24 cellular contexts compared by ENCODE assay signal in genomic region chr3:9139366-9139765, GRCh38.
"Had no signal": no experiment of that assay in that cellular context is flagged by ENCODE, and none has a peak within 500 bp of the region (broad histone marks: within the 10 kb centered on the region; RNA-seq: fewer than 3 reads in every experiment).

No MANE protein-coding gene starts in this region.

- H3K36me3 ChIP-seq: stomach, suprapubic skin, thoracic aorta, thyroid gland, tibial artery, transverse colon, upper lobe of left lung, upper lobe of right lung, uterus, vagina had no signal

- FAIRE-seq: urothelium cell line had no signal

- DNase-seq: stimulated activated CD4-positive, alpha-beta T cell treated with anti-CD3 and anti-CD28 coated beads, Interleukin-2, amount 100 ng/mL, for 48 hours; stimulated activated CD4-positive, alpha-beta T cell treated with anti-CD3 and anti-CD28 coated beads, Interleukin-4, amount 100 ng/mL, for 1 hour; stimulated activated CD4-positive, alpha-beta T cell treated with anti-CD3 and anti-CD28 coated beads, Interleukin-4, amount 100 ng/mL, for 24 hours; stimulated activated CD4-positive, alpha-beta T cell treated with anti-CD3 and anti-CD28 coated beads, Interleukin-4, amount 100 ng/mL, for 4 hours; stimulated activated CD8-positive, alpha-beta memory T cell treated with anti-CD3 and anti-CD28 coated beads, Interleukin-4, amount 100 ng/mL, for 48 hours; stimulated activated naive B cell treated with anti-CD40 and anti-IgM and Interleukin-4, amounts not matched to agents 10 μg/mL and 1 μg/mL and 100 μg/mL, for 72 hours; stimulated activated naive CD4-positive, alpha-beta T cell; stimulated activated naive CD4-positive, alpha-beta T cell treated with Interleukin-2 at 50 U/mL for 16 hours; stimulated activated naive CD8-positive, alpha-beta T cell treated with anti-CD3 and anti-CD28 coated beads, Interleukin-15, amount 100 ng/mL, for 72 hours; stimulated activated naive CD8-positive, alpha-beta T cell treated with anti-CD3 and anti-CD28 coated beads, Interleukin-15, Interleukin-2, amounts not matched to agents 100 U/mL and 50 U/mL, for 24 hours; stomach; substantia nigra; testis; thyroid gland; tibial artery; transverse colon; upper lobe of left lung; upper lobe of right lung; uterus had no signal

- H3K9me3 ChIP-seq: suprapubic skin, testis, thyroid gland, transverse colon, upper lobe of right lung, uterus, vagina had no signal

- H3K27ac ChIP-seq: stomach, suprapubic skin, testis, thoracic aorta, thyroid gland, tibial artery, tibial nerve, transverse colon, upper lobe of left lung, upper lobe of right lung, uterus, vagina had no signal

- H3K4me1 ChIP-seq: testis had no signal

- H3K4me3 ChIP-seq: stomach, suprapubic skin, testis, thoracic aorta, thyroid gland, tibial artery, tibial nerve, transverse colon, upper lobe of left lung, upper lobe of right lung, uterus, vagina had no signal

- H3K27me3 ChIP-seq: suprapubic skin, testis, thyroid gland, upper lobe of left lung, uterus, vagina had no signal
